Comparison of ENCODE assay signal across 24 cellular contexts in genomic region chr2:169664978-169665930, GRCh38. TPM values are rescaled to one million over a fixed set of nuclear protein-coding genes. Genes with fewer than 3 reads are reported as not detected.
DNase-seq lines count a peak whose midpoint lies in the region; ATAC-seq, FAIRE-seq and TF ChIP-seq lines count a peak whose summit lies in the region.
"Had no signal": no experiment of that assay in that cellular context is flagged by ENCODE, and none has a peak within 500 bp of the region (broad histone marks: within the 10 kb centered on the region; RNA-seq: fewer than 3 reads in every experiment).

No MANE protein-coding gene starts in this region.

- H3K4me1 ChIP-seq in lower lobe of right lung (peaks cover 4% of the 10 kb centered on the region), tibial artery (no peaks in the 10 kb centered on the region)
- H3K4me1 ChIP-seq: gastroesophageal sphincter, parathyroid adenoma, vagina had no signal

- no peak overlapping the region for H3K27ac ChIP-seq in lower lobe of right lung
- H3K27ac ChIP-seq in caudate nucleus (ENCODE audit: low read depth, low read length): no peak overlapping the region
- no peak overlapping the region for H3K27ac ChIP-seq in tibial artery
- H3K27ac ChIP-seq: gastroesophageal sphincter, parathyroid adenoma, vagina had no signal

- H3K27me3 ChIP-seq in BJ (ENCODE audit: control insufficient read depth, insufficient read depth, low read length) (no peaks in the 10 kb centered on the region), lower lobe of right lung (ENCODE audit: low read depth) (no peaks in the 10 kb centered on the region), tibial artery (no peaks in the 10 kb centered on the region)
- H3K27me3 ChIP-seq: gastroesophageal sphincter, vagina had no signal

- FAIRE-seq in GM12891 (lab: Jason Lieb, UNC): no peak
- FAIRE-seq: G401.6 had no signal

- DNase-seq in BJ (ENCODE audit: low read depth): peak; percentile 0
- DNase-seq in GM12891 (ENCODE audit: insufficient read length, low spot score): no peak
- peak; percentile 76 for DNase-seq in SKM-1 (lab: John Stamatoyannopoulos, UW; ENCODE audit: unreplicated experiment)
- peak; percentile 74 to 85 for DNase-seq in erythroblast (lab: John Stamatoyannopoulos, UW)
- no peak for DNase-seq in lower lobe of right lung
- DNase-seq in caudate nucleus (lab: John Stamatoyannopoulos, UW): no peak
- DNase-seq in tibial artery: no peak
- DNase-seq in SW480 (ENCODE audit: low spot score): no peak
- DNase-seq: activated CD4-positive, CD25-positive, alpha-beta regulatory T cell treated with anti-CD3 and anti-CD28 coated beads, Interleukin-2, amount 50 U/mL, for 72 hours; amniotic stem cell; naive B cell; NCI-H1105 treated with DMSO at 0.1 percent for 48 hours; NCI-H2171 treated with DMSO at 0.1 percent for 48 hours; NCI-H774; stimulated activated CD4-positive, alpha-beta T cell treated with anti-CD3 and anti-CD28 coated beads, Interleukin-4, amount 100 ng/mL, for 1 hour had no signal

- intact Hi-C loops in lower lobe of right lung (cut with DNase I): no loop called here
- intact Hi-C loops in tibial artery (cut with DNase I; ENCODE audit: low total_unique reads): no loop called here

- no peaks in the 10 kb centered on the region for H3K36me3 ChIP-seq in BJ (ENCODE audit: control insufficient read depth, insufficient read depth, low read length)
- no peaks in the 10 kb centered on the region for H3K36me3 ChIP-seq in lower lobe of right lung
- H3K36me3 ChIP-seq in tibial artery: no peaks in the 10 kb centered on the region
- H3K36me3 ChIP-seq: gastroesophageal sphincter, vagina had no signal

- no peak for TF ChIP-seq POLR2A in GM12891 (IDR thresholded peaks at IDR 0.05; ENCODE audit: low read depth, low read length)
- no peak for TF ChIP-seq POLR2A in erythroblast (IDR thresholded peaks at IDR 0.05; ENCODE audit: low read length)

- H3K4me3 ChIP-seq in BJ (ENCODE audit: low read depth, low read length) (no peak overlapping the region), lower lobe of right lung (no peak overlapping the region), tibial artery (no peak overlapping the region)
- H3K4me3 ChIP-seq: gastroesophageal sphincter, vagina had no signal

- no peak for ATAC-seq in lower lobe of right lung
- ATAC-seq: gastroesophageal sphincter had no signal

- no peak for TF ChIP-seq CTCF in BJ (IDR thresholded peaks at IDR 0.05; ENCODE audit: insufficient read depth, low read depth, low read length)
- no peak for TF ChIP-seq CTCF in lower lobe of right lung (IDR thresholded peaks at IDR 0.05)
- TF ChIP-seq CTCF in tibial artery (IDR thresholded peaks at IDR 0.05): no peak

- POLR2A ChIA-PET in BJ (lab: Charles Lee): no interaction called here

- H3K9me3 ChIP-seq in lower lobe of right lung: no peaks in the 10 kb centered on the region
- no peaks in the 10 kb centered on the region for H3K9me3 ChIP-seq in tibial artery
- H3K9me3 ChIP-seq: gastroesophageal sphincter, vagina had no signal

- CTCF ChIA-PET in BJ (lab: Yijun Ruan, JAX): interaction anchor here (0.9 to 1.6 kb wide), 5 partner anchors 13 to 103 kb away, joined by 3 read pairs; no protein-coding TSS in a partner anchor

TF ChIP-seq in GM12891, 5 proteins besides CTCF, POLR2A, EP300 and RAD21:
- TF ChIP-seq POLR2AphosphoS5 (IDR thresholded peaks at IDR 0.05; ENCODE audit: low read depth, low read length): no peak
- peak; percentile 27; the same call in 1 of the 2 replicates for TF ChIP-seq SPI1 (IDR thresholded peaks at IDR 0.05; ENCODE audit: low read depth, low read length)
TF ChIP-seq in GM12891: peak in this region for 1.

RNA-seq across cellular contexts. Expression of gene CFAP210, which starts 29.0 kb away (rescaled TPM):
- not detected in 2 replicates for polyA plus RNA-seq in BJ (2011; rRNA removed)
- polyA minus RNA-seq in BJ (2011; rRNA and poly(A)+ RNA removed): not detected in 2 replicates
- polyA plus RNA-seq in GM12891 (2012; ENCODE audit: low read depth, missing spikeins): not detected
- total RNA-seq in lower lobe of right lung: 0.95 TPM
- total RNA-seq: activated T-helper 2 cell treated with anti-CD3 and anti-CD28 coated beads, Interferon-gamma antibody, Interleukin-2, Interleukin-4, amounts not matched to agents 10 μg/mL and 5 μg/mL and 100 μg/mL, durations not matched to agents 14 hours and 24 hours and 36 hours; gastroesophageal sphincter; lung microvascular endothelial cell; skeletal muscle tissue; subcutaneous adipose tissue; T-helper 1 cell treated with Interleukin-12 subunit alpha and Interleukin-12 subunit beta and Interleukin-4 antibody, amounts not matched to agents 30 ng/mL and 1 ng/mL, for 36 hours had no signal

RNA-seq across cellular contexts. Expression of gene PHOSPHO2, which starts 29.0 kb away (rescaled TPM):
- 0.40 and 1.4 TPM in 2 replicates for polyA plus RNA-seq in BJ (2011; rRNA removed)
- polyA minus RNA-seq in BJ (2011; rRNA and poly(A)+ RNA removed): 0.38 and 0.46 TPM in 2 replicates
- polyA plus RNA-seq in GM12891 (2012; ENCODE audit: low read depth, missing spikeins): 2.8 TPM
- total RNA-seq in lower lobe of right lung: 6.1 TPM

Comparison
In these comparisons a context has a peak if more than half of its experiments do, and no peak if none do; other contexts are left out.
1. DNase-seq: peak in BJ (single experiment), SKM-1 (single experiment) and erythroblast (2 of 2); none in GM12891 (single experiment), lower lobe of right lung (single experiment), caudate nucleus (0 of 61), tibial artery (0 of 2) and SW480 (single experiment).